In the genomic region with DNA sequence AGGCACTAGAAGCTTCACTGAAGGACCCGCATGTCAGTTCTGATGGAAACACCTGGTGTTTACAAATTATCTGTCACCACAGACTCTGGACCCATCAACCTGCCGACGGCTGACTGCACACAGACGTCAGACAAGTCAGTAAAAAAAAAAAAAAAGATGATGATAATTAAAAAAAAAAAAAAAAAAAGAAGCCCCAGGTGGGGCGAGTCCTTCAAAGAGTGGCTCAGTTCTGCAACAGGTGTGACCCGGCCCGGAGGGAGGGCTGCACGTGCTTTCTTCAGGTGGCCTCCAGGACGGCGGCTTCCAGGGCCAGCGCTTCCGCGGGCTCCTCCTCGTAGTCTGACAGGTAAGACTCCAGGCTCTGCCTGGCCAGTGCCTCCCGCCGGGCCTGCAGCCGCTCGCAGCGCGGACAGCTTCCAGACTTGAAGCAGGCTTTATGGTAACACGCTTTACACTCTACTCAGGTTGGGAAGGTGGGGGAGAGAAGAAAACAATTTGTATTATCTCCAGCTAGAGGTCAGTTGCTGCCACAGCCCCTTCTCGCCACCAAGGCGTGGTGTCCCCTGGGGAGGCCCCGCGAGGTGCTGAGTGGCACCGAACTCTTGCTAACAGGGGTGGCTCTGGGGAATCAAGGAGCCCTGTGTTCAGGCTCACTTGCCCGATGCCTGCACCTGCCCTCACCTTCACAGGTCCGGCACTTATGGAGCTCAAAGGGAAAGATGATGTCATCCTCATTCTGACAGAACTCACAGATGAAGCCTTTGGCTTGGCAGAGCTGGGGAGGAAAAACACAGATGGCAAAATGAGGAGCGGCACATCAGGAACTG, we compare ENCODE assay signal across 22 cellular contexts.
DNase-seq lines count a peak whose midpoint lies in the region; ATAC-seq, FAIRE-seq and TF ChIP-seq lines count a peak whose summit lies in the region.
"Had no signal": no experiment of that assay in that cellular context is flagged by ENCODE, and none has a peak within 500 bp of the region (broad histone marks: within the 10 kb centered on the region; RNA-seq: fewer than 3 reads in every experiment).

No MANE protein-coding gene starts in this region.

- DNase-seq in NAMALWA (ENCODE audit: low spot score) = peak; percentile 89
- peak; percentile 46 for DNase-seq in cerebellum (ENCODE audit: low spot score)
- no peak for DNase-seq in pancreas
- no peak for DNase-seq in SW480 (ENCODE audit: low spot score)
- no peak for DNase-seq in midbrain (lab: John Stamatoyannopoulos, UW)
- no peak for DNase-seq in NCI-H128 (lab: John Stamatoyannopoulos, UW; ENCODE audit: unreplicated experiment)
- no peak for DNase-seq in stimulated activated CD4-positive, alpha-beta T cell treated with anti-CD3 and anti-CD28 coated beads, Interleukin-1b, Interleukin-23, amount 100 ng/mL, for 48 hours
- DNase-seq: activated CD8-positive, alpha-beta T cell treated with anti-CD3 and anti-CD28 coated beads for 36 hours; activated naive CD4-positive, alpha-beta T cell treated with anti-CD3 and anti-CD28 coated beads for 36 hours; GM23248; HFFc6; KBM-7; MG63; NCI-H1417 treated with DMSO at 0.1 percent for 48 hours; NCI-H446 treated with DMSO at 0.1 percent for 48 hours; retina; SHP77; stimulated activated naive CD8-positive, alpha-beta T cell treated with anti-CD3 and anti-CD28 coated beads, Interleukin-15, amount 100 ng/mL, for 72 hours; thyroid gland had no signal

- H3K36me3 ChIP-seq in BLaER1 treated with 17β-estradiol and CSF1 and Interleukin-3, amounts not matched to agents 10 nM and 100 nM = peaks cover 44 to 86% (median 59%) of the 10 kb centered on the region in 11 experiments
- H3K36me3 ChIP-seq in pancreas = peaks cover 0 to 29% (median 4%) of the 10 kb centered on the region in 3 donors

- 88 to 90% methylated on average over 29 of the region's 29 CpGs for WGBS in pancreas, 2 donors

- no peak for FAIRE-seq in pancreas (lab: Jason Lieb, UNC)
- FAIRE-seq: endothelial cell of umbilical vein had no signal

- peak in 3 of 4 donors; percentile 12 to 24 (median 20) for ATAC-seq in pancreas
- ATAC-seq: activated CD4-positive, CD25-positive, alpha-beta regulatory T cell treated with anti-CD3 and anti-CD28 coated beads, Interleukin-2, amount 50 U/mL, for 24 hours; activated CD8-positive, alpha-beta T cell treated with anti-CD3 and anti-CD28 coated beads for 36 hours; stimulated activated naive CD8-positive, alpha-beta T cell treated with anti-CD3 and anti-CD28 coated beads, Interleukin-15, amount 100 ng/mL, for 72 hours had no signal

- H3K9ac ChIP-seq in BLaER1 treated with 17β-estradiol and CSF1 and Interleukin-3, amounts not matched to agents 10 nM and 100 nM = peak overlapping the region in 3 of 11 experiments; percentile 30 to 55 (median 42); a peak in 3 of 22 replicates
- H3K9ac ChIP-seq: GM23248 had no signal

- no peak for TF ChIP-seq CTCF in pancreas (IDR thresholded peaks at IDR 0.05)

- intact Hi-C loops in pancreas (cut with DNase I) = no loop called here

- H3K4me2 ChIP-seq in BLaER1 treated with 17β-estradiol and CSF1 and Interleukin-3, amounts not matched to agents 10 nM and 100 nM = peak overlapping the region; percentile 33 to 86 (median 67); a peak in 20 of 22 replicates

- H3K9me3 ChIP-seq in BLaER1 treated with 17β-estradiol and CSF1 and Interleukin-3, amounts not matched to agents 10 nM and 100 nM (replicated peaks in 1 of 11) = peaks cover 11 to 35% (median 27%) of the 10 kb centered on the region in 11 experiments; a peak in 21 of 22 replicates
- H3K9me3 ChIP-seq in pancreas = no peaks in the 10 kb centered on the region
- H3K9me3 ChIP-seq: MG63, thyroid gland had no signal

- peak overlapping the region in 2 of 11 experiments; percentile 1 to 10; a peak in 2 of 22 replicates for H3K27ac ChIP-seq in BLaER1 treated with 17β-estradiol and CSF1 and Interleukin-3, amounts not matched to agents 10 nM and 100 nM
- H3K27ac ChIP-seq in pancreas = no peak overlapping the region
- H3K27ac ChIP-seq: GM23248, thyroid gland had no signal

- no peaks in the 10 kb centered on the region for H3K27me3 ChIP-seq in BLaER1 treated with 17β-estradiol and CSF1 and Interleukin-3, amounts not matched to agents 10 nM and 100 nM
- H3K27me3 ChIP-seq in pancreas = no peaks in the 10 kb centered on the region
- H3K27me3 ChIP-seq: MG63, thyroid gland had no signal

- peaks cover 25 to 56% (median 47%) of the 10 kb centered on the region in 10 experiments for H3K4me1 ChIP-seq in BLaER1 treated with 17β-estradiol and CSF1 and Interleukin-3, amounts not matched to agents 10 nM and 100 nM
- H3K4me1 ChIP-seq in pancreas = no peaks in the 10 kb centered on the region

- peak overlapping the region in 2 of 10 experiments; percentile 32 to 34; a peak in 2 of 20 replicates for H3K4me3 ChIP-seq in BLaER1 treated with 17β-estradiol and CSF1 and Interleukin-3, amounts not matched to agents 10 nM and 100 nM
- H3K4me3 ChIP-seq in pancreas = no peak overlapping the region
- H3K4me3 ChIP-seq: GM23248, MG63, thyroid gland had no signal

- peaks cover 0 to 8% (median 0%) of the 10 kb centered on the region in 11 experiments; a peak in 4 of 22 replicates for H4K20me1 ChIP-seq in BLaER1 treated with 17β-estradiol and CSF1 and Interleukin-3, amounts not matched to agents 10 nM and 100 nM

Comparison
In these comparisons a context has a peak if more than half of its experiments do, and no peak if none do; other contexts are left out.
1. DNase-seq: peak in NAMALWA (single experiment) and cerebellum (single experiment); none in pancreas (0 of 6), SW480 (single experiment), midbrain (single experiment), NCI-H128 (single experiment) and stimulated activated CD4-positive, alpha-beta T cell treated with anti-CD3 and anti-CD28 coated beads, Interleukin-1b, Interleukin-23, amount 100 ng/mL, for 48 hours (single experiment).